20 cellular contexts compared by ENCODE assay signal in genomic region chr11:9524001-9524400, GRCh38.
"Had no signal": no experiment of that assay in that cellular context is flagged by ENCODE, and none has a peak within 500 bp of the region (broad histone marks: within the 10 kb centered on the region; RNA-seq: fewer than 3 reads in every experiment).

No MANE protein-coding gene starts in this region.

- H3K4me3 ChIP-seq: esophagus squamous epithelium, gastroesophageal sphincter, pancreas, suprapubic skin, thyroid gland, uterus had no signal

- H3K4me1 Mint-ChIP-seq: immature natural killer cell; naive thymus-derived CD4-positive, alpha-beta T cell had no signal

- H3K27me3 Mint-ChIP-seq: dendritic cell treated with granulocyte-macrophage colony-stimulating factor and Interleukin-4, amounts not matched to agents 40 ng/mL and 50 ng/mL, for 4 days; effector memory CD8-positive, alpha-beta T cell; naive thymus-derived CD4-positive, alpha-beta T cell; progenitor cell of endocrine pancreas; type B pancreatic cell had no signal

- H3K9me3 ChIP-seq: esophagus squamous epithelium, gastroesophageal sphincter, pancreas, suprapubic skin, thyroid gland, uterus had no signal

- ATAC-seq: effector memory CD8-positive, alpha-beta T cell; gastroesophageal sphincter; naive thymus-derived CD4-positive, alpha-beta T cell; pancreas; right cardiac atrium; stimulated activated naive CD8-positive, alpha-beta T cell treated with anti-CD3 and anti-CD28 coated beads, Interleukin-15, Interleukin-2, amounts not matched to agents 100 U/mL and 50 U/mL, for 24 hours had no signal

- H3K27ac ChIP-seq: epithelial cell of prostate, esophagus squamous epithelium, pancreas, suprapubic skin, thyroid gland, uterus had no signal

- H3K36me3 ChIP-seq: suprapubic skin, thyroid gland, uterus had no signal

- H3K9me3 Mint-ChIP-seq: dendritic cell treated with granulocyte-macrophage colony-stimulating factor and Interleukin-4, amounts not matched to agents 40 ng/mL and 50 ng/mL, for 4 days; effector memory CD8-positive, alpha-beta T cell; immature natural killer cell; naive thymus-derived CD4-positive, alpha-beta T cell; neural crest cell; type B pancreatic cell had no signal

- H3K4me3 Mint-ChIP-seq: dendritic cell treated with granulocyte-macrophage colony-stimulating factor and Interleukin-4, amounts not matched to agents 40 ng/mL and 50 ng/mL, for 4 days; effector memory CD8-positive, alpha-beta T cell; immature natural killer cell; naive thymus-derived CD4-positive, alpha-beta T cell; neural crest cell; type B pancreatic cell had no signal

- H3K27ac Mint-ChIP-seq: dendritic cell treated with granulocyte-macrophage colony-stimulating factor and Interleukin-4, amounts not matched to agents 40 ng/mL and 50 ng/mL, for 4 days; naive thymus-derived CD4-positive, alpha-beta T cell; progenitor cell of endocrine pancreas; type B pancreatic cell had no signal

- DNase-seq: effector memory CD8-positive, alpha-beta T cell; esophagus squamous epithelium; foreskin fibroblast; immature natural killer cell; mesendoderm; naive thymus-derived CD4-positive, alpha-beta T cell; pancreas; right cardiac atrium; small intestine; stimulated activated CD4-positive, alpha-beta T cell treated with anti-CD3 and anti-CD28 coated beads, Interleukin-2, amount 100 ng/mL, for 48 hours; stimulated activated naive CD8-positive, alpha-beta T cell treated with anti-CD3 and anti-CD28 coated beads, Interleukin-15, Interleukin-2, amounts not matched to agents 100 U/mL and 50 U/mL, for 24 hours; thyroid gland; uterus had no signal

- H3K27me3 ChIP-seq: esophagus squamous epithelium, gastroesophageal sphincter, pancreas, suprapubic skin, thyroid gland, uterus had no signal
